Comparison of ENCODE assay signal across 9 cellular contexts in the genomic region with DNA sequence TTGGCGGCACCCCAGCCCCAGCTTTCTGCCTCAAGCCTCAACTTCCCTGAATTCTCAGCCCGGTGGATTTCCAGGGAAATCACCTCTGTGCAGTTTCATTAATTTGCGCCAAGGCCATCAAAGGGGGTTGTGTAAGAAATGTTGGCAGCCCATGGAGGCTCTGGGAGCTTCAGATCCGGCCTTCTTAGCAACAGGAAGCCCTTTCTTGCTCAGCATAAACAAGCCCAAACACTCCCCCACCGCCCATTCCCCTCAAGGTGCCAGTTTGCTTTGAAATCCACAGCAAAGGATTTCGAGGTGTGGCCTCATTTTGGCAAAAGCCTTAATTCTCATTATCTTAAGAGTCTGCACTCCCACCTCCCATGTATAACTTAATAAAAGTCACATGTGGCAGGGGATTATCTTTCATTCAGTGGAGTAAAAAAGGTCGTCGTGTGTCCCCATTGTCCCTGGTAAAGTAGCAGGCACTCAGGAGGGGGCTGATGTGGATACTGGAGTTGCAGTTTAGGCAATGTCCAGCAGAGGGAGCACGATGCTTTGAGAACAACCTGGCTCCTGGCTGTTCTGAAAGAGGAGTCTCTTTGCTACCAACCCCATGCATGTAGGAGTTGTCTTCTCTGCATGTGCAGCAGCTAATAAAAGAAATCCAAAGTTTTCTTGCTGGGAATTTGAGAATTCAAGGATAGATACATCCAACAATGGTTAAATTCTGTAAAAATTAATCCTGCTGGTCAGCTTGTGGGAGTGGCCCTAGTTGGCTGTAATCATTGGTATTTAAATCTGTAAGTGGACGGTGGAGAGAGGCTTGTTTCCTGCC. TPM values are rescaled to one million over a fixed set of nuclear protein-coding genes. Genes with fewer than 3 reads are reported as not detected.
DNase-seq lines count a peak whose midpoint lies in the region; ATAC-seq and TF ChIP-seq lines count a peak whose summit lies in the region.
"Had no signal": no experiment of that assay in that cellular context is flagged by ENCODE, and none has a peak within 500 bp of the region (broad histone marks: within the 10 kb centered on the region; RNA-seq: fewer than 3 reads in every experiment).

No MANE protein-coding gene starts in this region.

- H3K9me3 Mint-ChIP-seq in Calu3 (ENCODE audit: low read depth, unreplicated experiment), result no peaks in the 10 kb centered on the region
- H3K9me3 Mint-ChIP-seq in natural killer cell treated with Interleukin-12 subunit alpha and Interleukin-12 subunit beta and Interleukin-15 and Interleukin-18, amount 100 ng/mL, for 72 hours, result no peaks in the 10 kb centered on the region
- H3K9me3 Mint-ChIP-seq: dendritic cell treated with granulocyte-macrophage colony-stimulating factor and Interleukin-4, amounts not matched to agents 40 ng/mL and 50 ng/mL, for 4 days had no signal

- H3K36me3 Mint-ChIP-seq in Calu3 (ENCODE audit: insufficient read depth, unreplicated experiment), result no peaks in the 10 kb centered on the region
- H3K36me3 Mint-ChIP-seq in natural killer cell treated with Interleukin-12 subunit alpha and Interleukin-12 subunit beta and Interleukin-15 and Interleukin-18, amount 100 ng/mL, for 72 hours, result no peaks in the 10 kb centered on the region

- CTCF ChIA-PET in Calu3 (lab: Charles Lee), result interaction anchor here (0.6 to 0.8 kb wide), 2 partner anchors 401 to 1158 kb away, joined by 3 to 4 read pairs; no protein-coding TSS in a partner anchor

- no peaks in the 10 kb centered on the region for H3K27me3 Mint-ChIP-seq in Calu3 (ENCODE audit: unreplicated experiment)
- H3K27me3 Mint-ChIP-seq in natural killer cell treated with Interleukin-12 subunit alpha and Interleukin-12 subunit beta and Interleukin-15 and Interleukin-18, amount 100 ng/mL, for 72 hours, result no peaks in the 10 kb centered on the region
- H3K27me3 Mint-ChIP-seq: dendritic cell treated with granulocyte-macrophage colony-stimulating factor and Interleukin-4, amounts not matched to agents 40 ng/mL and 50 ng/mL, for 4 days had no signal

- H3K27ac Mint-ChIP-seq in Calu3 (ENCODE audit: unreplicated experiment), result no peak overlapping the region
- no peak overlapping the region for H3K27ac Mint-ChIP-seq in natural killer cell treated with Interleukin-12 subunit alpha and Interleukin-12 subunit beta and Interleukin-15 and Interleukin-18, amount 100 ng/mL, for 72 hours
- H3K27ac Mint-ChIP-seq: dendritic cell treated with granulocyte-macrophage colony-stimulating factor and Interleukin-4, amounts not matched to agents 40 ng/mL and 50 ng/mL, for 4 days had no signal

- DNase-seq in Calu3 (peak; percentile 82), HuH-7 (ENCODE audit: low spot score) (peak; percentile 49), OCI-M1 (lab: John Stamatoyannopoulos, UW) (peak; percentile 79), activated T-cell treated with anti-CD3 and anti-CD28 coated beads for 4 hours (peak; percentile 73), fibroblast of gingiva (ENCODE audit: low read depth) (peak; percentile 69)
- peak; percentile 69 for DNase-seq in natural killer cell treated with Interleukin-12 subunit alpha and Interleukin-12 subunit beta and Interleukin-15 and Interleukin-18, amount 100 ng/mL, for 72 hours (ENCODE audit: low spot score)
- peak; percentile 34 to 77 (median 51) for DNase-seq in stimulated activated naive CD4-positive, alpha-beta T cell (lab: John Stamatoyannopoulos, UW)

- peak; percentile 88 for ATAC-seq in GM21381 (IDR thresholded peaks at IDR 0.05; ENCODE audit: unreplicated experiment)
- peak; percentile 65 to 76 for ATAC-seq in natural killer cell treated with Interleukin-12 subunit alpha and Interleukin-12 subunit beta and Interleukin-15 and Interleukin-18, amount 100 ng/mL, for 72 hours

- TF ChIP-seq CTCF in Calu3 (IDR thresholded peaks at IDR 0.05; ENCODE audit: unreplicated experiment), result peak; percentile 86

- no TSS peak for BruUV-seq in Calu3 (replicated peaks; lab: Mats Ljungman, UMichigan)

- H3K4me3 Mint-ChIP-seq in Calu3 (ENCODE audit: low read depth, unreplicated experiment), result no peak overlapping the region
- no peak overlapping the region for H3K4me3 Mint-ChIP-seq in natural killer cell treated with Interleukin-12 subunit alpha and Interleukin-12 subunit beta and Interleukin-15 and Interleukin-18, amount 100 ng/mL, for 72 hours
- H3K4me3 Mint-ChIP-seq: dendritic cell treated with granulocyte-macrophage colony-stimulating factor and Interleukin-4, amounts not matched to agents 40 ng/mL and 50 ng/mL, for 4 days had no signal

- intact Hi-C loops in Calu3 (cut with micrococcal nuclease; ENCODE audit: unreplicated experiment), result loop anchor here (1.0 kb wide), 2 partner anchors 331 to 401 kb away; no protein-coding TSS in a partner anchor

- no peaks in the 10 kb centered on the region for H3K4me1 Mint-ChIP-seq in Calu3 (ENCODE audit: low read depth, unreplicated experiment)
- H3K4me1 Mint-ChIP-seq in natural killer cell treated with Interleukin-12 subunit alpha and Interleukin-12 subunit beta and Interleukin-15 and Interleukin-18, amount 100 ng/mL, for 72 hours (ENCODE audit: low read depth in 2 of 2), result no peaks in the 10 kb centered on the region

RNA-seq across cellular contexts. Expression of gene EBLN2, which starts 39.5 kb away (rescaled TPM):
- total RNA-seq in Calu3 (2022), result 6.1 and 8.4 TPM in 2 replicates
- 10 to 100 TPM; 10.3 to 15.5 TPM for total RNA-seq in natural killer cell treated with Interleukin-12 subunit alpha and Interleukin-12 subunit beta and Interleukin-15 and Interleukin-18, amount 100 ng/mL, for 72 hours

Comparison
In these comparisons a context has a peak if more than half of its experiments do, and no peak if none do; other contexts are left out.
1. Peak in every context shown above with its lines: DNase-seq and ATAC-seq.